Comparison of ENCODE assay signal across 1 cellular context in the genomic region with DNA sequence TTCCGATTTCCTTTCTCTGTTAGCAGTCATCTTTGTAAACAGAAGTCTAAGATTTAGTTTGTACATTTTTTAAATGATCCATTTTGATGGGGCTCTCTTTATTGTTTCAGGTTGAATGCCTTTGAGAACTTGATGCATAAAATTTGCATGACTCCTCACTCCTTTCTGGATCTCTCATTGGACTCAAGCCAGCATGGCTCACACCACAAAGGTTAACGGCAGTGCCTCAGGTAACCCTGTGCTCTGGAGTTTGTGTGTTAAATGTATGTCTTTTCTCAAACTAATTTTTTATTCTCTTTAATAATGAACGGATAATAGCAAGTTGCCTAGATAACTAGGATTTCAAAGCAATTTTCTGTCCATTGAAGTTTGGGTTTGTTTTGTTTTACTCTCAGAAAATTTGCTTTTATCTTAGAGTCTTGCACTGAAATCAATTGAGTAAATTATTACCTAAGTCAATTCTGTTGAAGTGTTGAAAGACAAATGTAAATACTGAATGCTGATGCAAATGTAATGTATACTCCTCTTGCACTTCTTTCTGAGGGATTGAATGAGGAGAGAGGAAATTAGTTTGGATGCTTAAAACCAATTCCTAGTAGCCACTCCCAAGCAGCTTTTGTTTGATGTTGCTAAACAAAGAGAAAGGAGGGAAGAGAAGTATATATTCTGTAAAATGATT.
TF ChIP-seq lines count a peak whose summit lies in the region.

No MANE protein-coding gene starts in this region.

TF ChIP-seq in IMR-90, 13 proteins besides CTCF, POLR2A, EP300 and RAD21 (continued from another document):
- TF ChIP-seq, protein P1, sequence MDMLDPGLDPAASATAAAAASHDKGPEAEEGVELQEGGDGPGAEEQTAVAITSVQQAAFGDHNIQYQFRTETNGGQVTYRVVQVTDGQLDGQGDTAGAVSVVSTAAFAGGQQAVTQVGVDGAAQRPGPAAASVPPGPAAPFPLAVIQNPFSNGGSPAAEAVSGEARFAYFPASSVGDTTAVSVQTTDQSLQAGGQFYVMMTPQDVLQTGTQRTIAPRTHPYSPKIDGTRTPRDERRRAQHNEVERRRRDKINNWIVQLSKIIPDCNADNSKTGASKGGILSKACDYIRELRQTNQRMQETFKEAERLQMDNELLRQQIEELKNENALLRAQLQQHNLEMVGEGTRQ (IDR thresholded peaks at IDR 0.05; ENCODE audit: low read depth, low read length): no peak
- no peak for TF ChIP-seq SMC3 (IDR thresholded peaks at IDR 0.05; ENCODE audit: low read depth, low read length)
- no peak for TF ChIP-seq NFE2L2 (IDR thresholded peaks at IDR 0.05; ENCODE audit: low read depth, low read length)
- no peak for TF ChIP-seq RCOR1 (IDR thresholded peaks at IDR 0.05; ENCODE audit: insufficient replicate concordance, low read length)
- TF ChIP-seq CHD1 (IDR thresholded peaks at IDR 0.05; ENCODE audit: low read depth, low read length): no peak
- no peak for TF ChIP-seq CEBPB (IDR thresholded peaks at IDR 0.05; ENCODE audit: low read depth, low read length)
- no peak for TF ChIP-seq MXI1 (IDR thresholded peaks at IDR 0.05; ENCODE audit: borderline replicate concordance, low read depth, low read length)
- no peak for TF ChIP-seq MAFK (IDR thresholded peaks at IDR 0.05; ENCODE audit: low read depth, low read length)
- TF ChIP-seq BHLHE40 (IDR thresholded peaks at IDR 0.05; ENCODE audit: low read depth, low read length): no peak
TF ChIP-seq in IMR-90: peak in this region for 0.
